ENCODE assay signal across 15 cellular contexts in the genomic region with DNA sequence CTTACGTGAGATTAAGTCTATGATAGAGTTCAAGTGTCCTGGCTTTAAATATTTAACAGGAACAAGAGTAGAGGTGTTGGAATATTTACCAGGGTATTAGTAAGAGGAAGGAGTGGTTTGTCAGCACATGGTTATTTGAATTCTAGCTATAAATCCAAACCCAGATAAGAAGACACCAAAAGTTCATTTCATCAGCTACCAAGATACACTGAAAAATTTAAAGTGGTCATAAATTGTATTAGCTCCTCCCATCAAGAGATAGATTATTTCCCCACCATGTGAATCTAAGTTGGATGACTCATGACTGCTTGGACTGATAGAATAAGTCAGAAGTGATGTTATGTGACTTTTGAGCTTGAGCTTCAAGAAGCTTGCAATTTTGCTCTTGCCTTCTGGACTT.
A peak's percentile ranks its signal among the peaks of the same experiment; 100 is the strongest.
DNase-seq lines count a peak whose midpoint lies in the region; ATAC-seq, FAIRE-seq and TF ChIP-seq lines count a peak whose summit lies in the region.
"Had no signal": no experiment of that assay in that cellular context is flagged by ENCODE, and none has a peak within 500 bp of the region (broad histone marks: within the 10 kb centered on the region; RNA-seq: fewer than 3 reads in every experiment).

No MANE protein-coding gene starts in this region.

- H3K36me3 ChIP-seq in endothelial cell of umbilical vein (ENCODE audit: control insufficient read depth in 2 of 2, extremely low read depth in 1 of 2, insufficient read depth in 2 of 2, low read length in 2 of 2): no peaks in the 10 kb centered on the region
- H3K36me3 ChIP-seq: SJCRH30, tibial artery had no signal

- no peaks in the 10 kb centered on the region for H3K9me1 ChIP-seq in endothelial cell of umbilical vein (replicated peaks; ENCODE audit: control insufficient read depth, extremely low read depth, insufficient read depth, low read length)

- no peak overlapping the region for H3K4me3 Mint-ChIP-seq in Calu3 (ENCODE audit: low read depth, unreplicated experiment)
- H3K4me3 Mint-ChIP-seq: activated naive CD4-positive, alpha-beta T cell treated with anti-CD3 and anti-CD28 coated beads for 36 hours had no signal

- no peaks in the 10 kb centered on the region for H3K27me3 Mint-ChIP-seq in Calu3 (ENCODE audit: unreplicated experiment)

- H3K27ac Mint-ChIP-seq in Calu3 (ENCODE audit: unreplicated experiment): no peak overlapping the region
- H3K27ac Mint-ChIP-seq: activated naive CD4-positive, alpha-beta T cell treated with anti-CD3 and anti-CD28 coated beads for 36 hours had no signal

- H3K4me3 ChIP-seq in endothelial cell of umbilical vein (replicated peaks in 1 of 3; ENCODE audit: insufficient read depth in 1 of 3, low read depth in 1 of 3, low read length in 3 of 3): no peak overlapping the region
- H3K4me3 ChIP-seq: psoas muscle, SJCRH30, tibial artery had no signal

- CTCF ChIA-PET in endothelial cell of umbilical vein (lab: Charles Lee): interaction anchor here (0.6 to 8.2 kb wide), 7 partner anchors 12 to 1596 kb away, joined by 3 to 128 read pairs (median 5); no protein-coding TSS in a partner anchor
- CTCF ChIA-PET in Calu3 (lab: Charles Lee): interaction anchor here (0.6 to 1.2 kb wide), 7 partner anchors 9 to 188 kb away, joined by 3 to 6 read pairs (median 4); no protein-coding TSS in a partner anchor

- H3K9me3 Mint-ChIP-seq in Calu3 (ENCODE audit: low read depth, unreplicated experiment): no peaks in the 10 kb centered on the region
- H3K9me3 Mint-ChIP-seq: activated naive CD4-positive, alpha-beta T cell treated with anti-CD3 and anti-CD28 coated beads for 36 hours had no signal

- peaks cover 46% of the 10 kb centered on the region for H3K4me1 Mint-ChIP-seq in Calu3 (ENCODE audit: low read depth, unreplicated experiment)

- no peaks in the 10 kb centered on the region for H3K9me3 ChIP-seq in endothelial cell of umbilical vein (replicated peaks; ENCODE audit: control insufficient read depth, insufficient read depth, low read length)
- H3K9me3 ChIP-seq: psoas muscle, SJCRH30, tibial artery had no signal

- TF ChIP-seq CTCF in endothelial cell of umbilical vein (IDR thresholded peaks at IDR 0.05; ENCODE audit: extremely low read depth in 1 of 2, insufficient read depth in 1 of 2, low read depth in 1 of 2, low read length in 2 of 2): no peak
- TF ChIP-seq CTCF in Calu3 (IDR thresholded peaks at IDR 0.05; ENCODE audit: unreplicated experiment): no peak

- H3K4me2 ChIP-seq in endothelial cell of umbilical vein (ENCODE audit: insufficient read depth, low read length): no peak overlapping the region

- POLR2A ChIA-PET in endothelial cell of umbilical vein (lab: Charles Lee): no interaction called here

- BruUV-seq in endothelial cell of umbilical vein (replicated peaks; lab: Mats Ljungman, UMichigan) (no TSS peak), Calu3 (replicated peaks; lab: Mats Ljungman, UMichigan) (no TSS peak)

- H3K4me1 ChIP-seq in endothelial cell of umbilical vein (ENCODE audit: control insufficient read depth, extremely low read depth, insufficient read depth, low read length): peaks cover 44% of the 10 kb centered on the region
- H3K4me1 ChIP-seq: psoas muscle had no signal

- DNase-seq in COLO829 (ENCODE audit: low spot score) (peak; percentile 8), RPMI7951 (ENCODE audit: low read depth) (peak; percentile 48), endothelial cell of umbilical vein (ENCODE audit: low read depth, low spot score) (peak; percentile 9), myocyte (ENCODE audit: low read depth) (peak; percentile 34), NCI-H524 (lab: John Stamatoyannopoulos, UW) (no peak), Calu3 (no peak)
- DNase-seq in activated CD8-positive, alpha-beta memory T cell treated with anti-CD3 and anti-CD28 coated beads, Interleukin-2, amount 50 U/mL, for 48 hours: no peak
- DNase-seq: activated naive CD4-positive, alpha-beta T cell treated with anti-CD3 and anti-CD28 coated beads for 36 hours; DMS153; MV-4-11; NCI-H2171; psoas muscle; SJCRH30; tibial artery had no signal

- H3K27me3 ChIP-seq in endothelial cell of umbilical vein (ENCODE audit: control insufficient read depth in 2 of 2, insufficient read depth in 2 of 2, low read length in 2 of 2): peaks cover 0 to 3% of the 10 kb centered on the region in 2 experiments
- H3K27me3 ChIP-seq: SJCRH30, tibial artery had no signal

- FAIRE-seq in endothelial cell of umbilical vein (lab: Jason Lieb, UNC): no peak

- dilution Hi-C loops in endothelial cell of umbilical vein (cut with MboI; ENCODE audit: extremely low pct_ligation_motif_present, low sequenced_read_pairs): no loop called here

- H4K20me1 ChIP-seq in endothelial cell of umbilical vein (replicated peaks; ENCODE audit: control insufficient read depth, extremely low read depth, insufficient read depth, low read length): no peaks in the 10 kb centered on the region

- peaks cover 4% of the 10 kb centered on the region for H3K36me3 Mint-ChIP-seq in Calu3 (ENCODE audit: insufficient read depth, unreplicated experiment)

- H3K27ac ChIP-seq in endothelial cell of umbilical vein (ENCODE audit: insufficient read depth, low read depth, low read length): no peak overlapping the region
- H3K27ac ChIP-seq: psoas muscle, SJCRH30, tibial artery had no signal

- intact Hi-C loops in endothelial cell of umbilical vein (cut with micrococcal nuclease) (loop anchor here (5.0 kb wide), 3 partner anchors 71 to 456 kb away; partner anchors contain the start of genes GRAMD2B and LMNB1), Calu3 (cut with micrococcal nuclease; ENCODE audit: unreplicated experiment) (loop anchor here (5.0 kb wide), 1 partner anchor 251 kb away; the partner anchor contains the start of gene PHAX)

- H2AFZ ChIP-seq in endothelial cell of umbilical vein (ENCODE audit: low read depth, low read length): no peak overlapping the region

- no peak overlapping the region for H3K9ac ChIP-seq in endothelial cell of umbilical vein (replicated peaks; ENCODE audit: extremely low read depth, insufficient read depth, low read length)

- TF ChIP-seq POLR2A in endothelial cell of umbilical vein (IDR thresholded peaks at IDR 0.05; ENCODE audit: low read depth, low read length): no peak

- no peaks in the 10 kb centered on the region for H3K79me2 ChIP-seq in endothelial cell of umbilical vein (ENCODE audit: control insufficient read depth, insufficient read depth, low read length)

- ATAC-seq in GM21717 (IDR thresholded peaks at IDR 0.05; ENCODE audit: unreplicated experiment): no peak
- ATAC-seq: psoas muscle had no signal

TF ChIP-seq in endothelial cell of umbilical vein, 7 proteins besides CTCF, POLR2A, EP300 and RAD21:
- TF ChIP-seq EZH2 (IDR thresholded peaks at IDR 0.05; ENCODE audit: borderline replicate concordance, low read depth, low read length, severe bottlenecking) (no peak), FOS (IDR thresholded peaks at IDR 0.05; ENCODE audit: borderline replicate concordance, insufficient read depth, low read length) (peak; percentile 51)

Comparison
In these comparisons a context has a peak if more than half of its experiments do, and no peak if none do; other contexts are left out.
1. DNase-seq: peak in COLO829 (single experiment), RPMI7951 (single experiment), endothelial cell of umbilical vein (single experiment) and myocyte (single experiment); none in NCI-H524 (0 of 2), activated CD8-positive, alpha-beta memory T cell treated with anti-CD3 and anti-CD28 coated beads, Interleukin-2, amount 50 U/mL, for 48 hours (single experiment) and Calu3 (single experiment).